ENCODE assay signal across 21 cellular contexts in genomic region chr16:15552507-15552906, GRCh38.
DNase-seq lines count a peak whose midpoint lies in the region; ATAC-seq and TF ChIP-seq lines count a peak whose summit lies in the region.
"Had no signal": no experiment of that assay in that cellular context is flagged by ENCODE, and none has a peak within 500 bp of the region (broad histone marks: within the 10 kb centered on the region; RNA-seq: fewer than 3 reads in every experiment).

No MANE protein-coding gene starts in this region.

- DNase-seq in activated CD4-positive, alpha-beta memory T cell treated with anti-CD3 and anti-CD28 coated beads for 36 hours: peak; percentile 50
- no peak for DNase-seq in activated CD4-positive, alpha-beta memory T cell treated with anti-CD3 and anti-CD28 coated beads, Interleukin-2, amount 10 ng/mL, durations not matched to agents 7 days and 5 days
- peak; percentile 96 for DNase-seq in G401 (ENCODE audit: low spot score)
- DNase-seq in activated T-cell treated with anti-CD3 and anti-CD28 coated beads, Interleukin-2, amount 50 U/mL, for 72 hours: peak; percentile 10 to 42
- DNase-seq in dorsolateral prefrontal cortex: peak in 1 of 10 donors; percentile 85
- DNase-seq in NCI-H82 treated with DMSO at 0.1 percent for 48 hours (lab: John Stamatoyannopoulos, UW; ENCODE audit: unreplicated experiment): no peak
- no peak for DNase-seq in middle frontal gyrus (ENCODE audit: extremely low spot score, low spot score)
- DNase-seq: CD8-positive, alpha-beta memory T cell; IMR-90; left cardiac atrium; mammary epithelial cell; NCI-H1092 treated with DMSO at 0.1 percent for 48 hours; NCI-H187 treated with DMSO at 0.1 percent for 48 hours; NCI-H524; PC-3 had no signal

- H3K36me3 Mint-ChIP-seq in activated CD4-positive, alpha-beta memory T cell treated with anti-CD3 and anti-CD28 coated beads for 36 hours: no peaks in the 10 kb centered on the region
- no peaks in the 10 kb centered on the region for H3K36me3 Mint-ChIP-seq in activated CD4-positive, alpha-beta memory T cell treated with anti-CD3 and anti-CD28 coated beads, Interleukin-2, amount 10 ng/mL, durations not matched to agents 7 days and 5 days (ENCODE audit: low read depth)
- H3K36me3 Mint-ChIP-seq in activated T-cell treated with anti-CD3 and anti-CD28 coated beads, Interleukin-2, amount 50 U/mL, for 72 hours (ENCODE audit: insufficient read depth in 2 of 2): no peaks in the 10 kb centered on the region
- H3K36me3 Mint-ChIP-seq: CD8-positive, alpha-beta memory T cell; type B pancreatic cell had no signal

- in situ Hi-C loops in G401 (cut with HindIII; ENCODE audit: low sequenced_read_pairs): no loop called here

- POLR2A ChIA-PET in activated CD4-positive, alpha-beta memory T cell treated with anti-CD3 and anti-CD28 coated beads for 36 hours (lab: Charles Lee): interaction anchor here (1.4 kb wide), 1 partner anchor 38 kb away, joined by 5 read pairs; no protein-coding TSS in a partner anchor
- POLR2A ChIA-PET in activated CD4-positive, alpha-beta memory T cell treated with anti-CD3 and anti-CD28 coated beads, Interleukin-2, amount 10 ng/mL, durations not matched to agents 7 days and 5 days (lab: Charles Lee): no interaction called here

- H3K4me3 Mint-ChIP-seq in activated CD4-positive, alpha-beta memory T cell treated with anti-CD3 and anti-CD28 coated beads for 36 hours: no peak overlapping the region
- no peak overlapping the region for H3K4me3 Mint-ChIP-seq in activated CD4-positive, alpha-beta memory T cell treated with anti-CD3 and anti-CD28 coated beads, Interleukin-2, amount 10 ng/mL, durations not matched to agents 7 days and 5 days
- H3K4me3 Mint-ChIP-seq in activated T-cell treated with anti-CD3 and anti-CD28 coated beads, Interleukin-2, amount 50 U/mL, for 72 hours: peak overlapping the region; percentile 7 to 49
- H3K4me3 Mint-ChIP-seq: B cell; CD8-positive, alpha-beta memory T cell; type B pancreatic cell had no signal

- H3K9me3 Mint-ChIP-seq in activated CD4-positive, alpha-beta memory T cell treated with anti-CD3 and anti-CD28 coated beads for 36 hours: no peaks in the 10 kb centered on the region
- no peaks in the 10 kb centered on the region for H3K9me3 Mint-ChIP-seq in activated CD4-positive, alpha-beta memory T cell treated with anti-CD3 and anti-CD28 coated beads, Interleukin-2, amount 10 ng/mL, durations not matched to agents 7 days and 5 days
- no peaks in the 10 kb centered on the region for H3K9me3 Mint-ChIP-seq in activated T-cell treated with anti-CD3 and anti-CD28 coated beads, Interleukin-2, amount 50 U/mL, for 72 hours
- H3K9me3 Mint-ChIP-seq: CD8-positive, alpha-beta memory T cell; type B pancreatic cell had no signal

- peak overlapping the region in 39 of 59 donors; percentile 13 to 96 (median 82) for H3K27ac ChIP-seq in dorsolateral prefrontal cortex
- H3K27ac ChIP-seq: ascending aorta, cardiac muscle cell, hepatocyte had no signal

- no peaks in the 10 kb centered on the region for H3K27me3 ChIP-seq in dorsolateral prefrontal cortex
- H3K27me3 ChIP-seq: ascending aorta, cardiac muscle cell, hepatocyte had no signal

- peak overlapping the region; percentile 42 for H3K27ac Mint-ChIP-seq in activated CD4-positive, alpha-beta memory T cell treated with anti-CD3 and anti-CD28 coated beads for 36 hours
- H3K27ac Mint-ChIP-seq in activated CD4-positive, alpha-beta memory T cell treated with anti-CD3 and anti-CD28 coated beads, Interleukin-2, amount 10 ng/mL, durations not matched to agents 7 days and 5 days: no peak overlapping the region
- H3K27ac Mint-ChIP-seq in activated T-cell treated with anti-CD3 and anti-CD28 coated beads, Interleukin-2, amount 50 U/mL, for 72 hours: peak overlapping the region; percentile 38
- H3K27ac Mint-ChIP-seq: B cell, type B pancreatic cell had no signal

- H3K27me3 Mint-ChIP-seq in activated CD4-positive, alpha-beta memory T cell treated with anti-CD3 and anti-CD28 coated beads for 36 hours: no peaks in the 10 kb centered on the region
- H3K27me3 Mint-ChIP-seq in activated CD4-positive, alpha-beta memory T cell treated with anti-CD3 and anti-CD28 coated beads, Interleukin-2, amount 10 ng/mL, durations not matched to agents 7 days and 5 days: no peaks in the 10 kb centered on the region
- no peaks in the 10 kb centered on the region for H3K27me3 Mint-ChIP-seq in activated T-cell treated with anti-CD3 and anti-CD28 coated beads, Interleukin-2, amount 50 U/mL, for 72 hours (ENCODE audit: low read depth)
- H3K27me3 Mint-ChIP-seq: B cell; CD8-positive, alpha-beta memory T cell had no signal

- H3K4me3 ChIP-seq in dorsolateral prefrontal cortex: no peak overlapping the region
- H3K4me3 ChIP-seq: ascending aorta, cardiac muscle cell, hepatocyte had no signal

- peaks cover 21% of the 10 kb centered on the region for H3K4me1 Mint-ChIP-seq in activated CD4-positive, alpha-beta memory T cell treated with anti-CD3 and anti-CD28 coated beads for 36 hours (ENCODE audit: low read depth)
- H3K4me1 Mint-ChIP-seq in activated CD4-positive, alpha-beta memory T cell treated with anti-CD3 and anti-CD28 coated beads, Interleukin-2, amount 10 ng/mL, durations not matched to agents 7 days and 5 days: peaks cover 4% of the 10 kb centered on the region
- H3K4me1 Mint-ChIP-seq in activated T-cell treated with anti-CD3 and anti-CD28 coated beads, Interleukin-2, amount 50 U/mL, for 72 hours (ENCODE audit: low read depth): peaks cover 40% of the 10 kb centered on the region
- H3K4me1 Mint-ChIP-seq: CD8-positive, alpha-beta memory T cell had no signal

- CTCF ChIA-PET in activated CD4-positive, alpha-beta memory T cell treated with anti-CD3 and anti-CD28 coated beads for 36 hours (lab: Charles Lee): interaction anchor here (4.9 kb wide), 1 partner anchor 126 kb away, joined by 32 read pairs; no protein-coding TSS in a partner anchor
- CTCF ChIA-PET in activated CD4-positive, alpha-beta memory T cell treated with anti-CD3 and anti-CD28 coated beads, Interleukin-2, amount 10 ng/mL, durations not matched to agents 7 days and 5 days (lab: Charles Lee): interaction anchor here (0.8 kb wide), 1 partner anchor 38 kb away, joined by 3 read pairs; no protein-coding TSS in a partner anchor

- intact Hi-C loops in activated CD4-positive, alpha-beta memory T cell treated with anti-CD3 and anti-CD28 coated beads for 36 hours (cut with micrococcal nuclease): loop anchor here (2.0 to 5.0 kb wide), 2 partner anchors 86 to 120 kb away; partner anchors contain the start of gene BMERB1
- intact Hi-C loops in dorsolateral prefrontal cortex (cut with DNase I): loop anchor here (5.0 to 10.0 kb wide), 2 partner anchors 50 to 118 kb away; partner anchors contain the start of gene BMERB1 (in 1 of the 2)

- ATAC-seq in activated T-cell treated with anti-CD3 and anti-CD28 coated beads, Interleukin-2, amount 50 U/mL, for 72 hours (replicated peaks in 1 of 2): peak; percentile 73
- no peak for ATAC-seq in HG03378 (IDR thresholded peaks at IDR 0.05; ENCODE audit: unreplicated experiment)
- ATAC-seq: left cardiac atrium, PC-3 had no signal

- no peak for TF ChIP-seq CTCF in dorsolateral prefrontal cortex (IDR thresholded peaks at IDR 0.05 in 54 of 56, conservative IDR thresholded peaks at IDR 0.05 in 2 of 56; ENCODE audit: low read depth in 1 of 56, partially characterized antibody in 56 of 56)

Comparison
In these comparisons a context has a peak if more than half of its experiments do, and no peak if none do; other contexts are left out.
1. DNase-seq: peak in activated CD4-positive, alpha-beta memory T cell treated with anti-CD3 and anti-CD28 coated beads for 36 hours (single experiment), G401 (single experiment) and activated T-cell treated with anti-CD3 and anti-CD28 coated beads, Interleukin-2, amount 50 U/mL, for 72 hours (2 of 2); none in activated CD4-positive, alpha-beta memory T cell treated with anti-CD3 and anti-CD28 coated beads, Interleukin-2, amount 10 ng/mL, durations not matched to agents 7 days and 5 days (single experiment), NCI-H82 treated with DMSO at 0.1 percent for 48 hours (single experiment) and middle frontal gyrus (single experiment).
2. H3K4me3 Mint-ChIP-seq: peak in activated T-cell treated with anti-CD3 and anti-CD28 coated beads, Interleukin-2, amount 50 U/mL, for 72 hours (2 of 2); none in activated CD4-positive, alpha-beta memory T cell treated with anti-CD3 and anti-CD28 coated beads for 36 hours (single experiment) and activated CD4-positive, alpha-beta memory T cell treated with anti-CD3 and anti-CD28 coated beads, Interleukin-2, amount 10 ng/mL, durations not matched to agents 7 days and 5 days (single experiment).